In the genomic region with DNA sequence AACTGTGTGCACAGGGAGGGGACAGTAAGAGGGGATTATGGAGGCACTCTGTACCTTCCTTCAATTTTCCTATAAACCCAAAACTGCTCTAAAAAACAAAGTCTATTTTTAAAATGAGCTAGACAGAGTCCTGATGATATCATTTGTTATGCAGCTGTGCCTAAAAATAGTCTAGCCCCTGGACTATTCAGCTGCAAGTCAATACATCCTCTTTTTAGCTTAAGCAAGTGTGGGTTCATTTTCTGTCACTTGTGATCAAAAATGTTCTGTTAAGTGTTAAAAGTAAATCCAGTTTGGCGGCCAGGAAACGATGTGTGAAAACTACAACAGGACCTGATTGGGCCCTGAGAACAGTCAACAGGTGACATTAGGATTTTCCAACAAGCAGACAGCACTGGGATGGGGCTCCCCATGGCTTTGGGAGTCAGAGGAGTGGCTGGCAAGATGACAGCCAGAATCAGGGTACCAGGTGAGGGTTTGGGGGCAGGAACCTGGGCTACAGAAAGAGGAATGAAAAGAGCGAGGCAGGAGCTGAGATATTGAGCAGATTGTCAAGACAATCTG, we compare ENCODE assay signal across 10 cellular contexts. TPM values are rescaled to one million over a fixed set of nuclear protein-coding genes. Genes with fewer than 3 reads are reported as not detected.
A peak's percentile ranks its signal among the peaks of the same experiment; 100 is the strongest.
DNase-seq lines count a peak whose midpoint lies in the region; ATAC-seq and TF ChIP-seq lines count a peak whose summit lies in the region.
"Had no signal": no experiment of that assay in that cellular context is flagged by ENCODE, and none has a peak within 500 bp of the region (broad histone marks: within the 10 kb centered on the region; RNA-seq: fewer than 3 reads in every experiment).

No MANE protein-coding gene starts in this region.

- peak overlapping the region; percentile 27 for H3K27ac Mint-ChIP-seq in activated naive CD8-positive, alpha-beta T cell treated with anti-CD3 and anti-CD28 coated beads for 36 hours
- H3K27ac Mint-ChIP-seq in effector memory CD8-positive, alpha-beta T cell = peak overlapping the region in 1 of 2 donors; percentile 8
- no peak overlapping the region for H3K27ac Mint-ChIP-seq in activated CD4-positive, alpha-beta memory T cell treated with anti-CD3 and anti-CD28 coated beads, Interleukin-2, amount 10 ng/mL, durations not matched to agents 7 days and 5 days

- no peak overlapping the region for H3K4ac ChIP-seq in trophoblast cell (ENCODE audit: low read depth, low read length)

- H4K91ac ChIP-seq in trophoblast cell (ENCODE audit: low read depth, low read length) = no peak overlapping the region

- H3K9ac ChIP-seq in trophoblast cell (ENCODE audit: low read length) = no peak overlapping the region

- no peak overlapping the region for H3K4me2 ChIP-seq in trophoblast cell (ENCODE audit: low read length)

- H3K79me1 ChIP-seq in trophoblast cell (ENCODE audit: low read length) = peaks cover 2% of the 10 kb centered on the region

- H3K27me3 ChIP-seq in trophoblast cell (ENCODE audit: insufficient read depth, low read length) = no peaks in the 10 kb centered on the region

- peaks cover 18% of the 10 kb centered on the region for H3K9me3 Mint-ChIP-seq in activated naive CD8-positive, alpha-beta T cell treated with anti-CD3 and anti-CD28 coated beads for 36 hours
- no peaks in the 10 kb centered on the region for H3K9me3 Mint-ChIP-seq in effector memory CD8-positive, alpha-beta T cell
- H3K9me3 Mint-ChIP-seq in activated CD4-positive, alpha-beta memory T cell treated with anti-CD3 and anti-CD28 coated beads, Interleukin-2, amount 10 ng/mL, durations not matched to agents 7 days and 5 days = no peaks in the 10 kb centered on the region

- POLR2A ChIA-PET in activated CD4-positive, alpha-beta memory T cell treated with anti-CD3 and anti-CD28 coated beads, Interleukin-2, amount 10 ng/mL, durations not matched to agents 7 days and 5 days (lab: Charles Lee) = no interaction called here

- H3K27me3 Mint-ChIP-seq in activated naive CD8-positive, alpha-beta T cell treated with anti-CD3 and anti-CD28 coated beads for 36 hours = no peaks in the 10 kb centered on the region
- no peaks in the 10 kb centered on the region for H3K27me3 Mint-ChIP-seq in effector memory CD8-positive, alpha-beta T cell
- H3K27me3 Mint-ChIP-seq in activated CD4-positive, alpha-beta memory T cell treated with anti-CD3 and anti-CD28 coated beads, Interleukin-2, amount 10 ng/mL, durations not matched to agents 7 days and 5 days = no peaks in the 10 kb centered on the region

- H3K9me3 ChIP-seq in trophoblast cell (ENCODE audit: insufficient read depth, low read depth, low read length) = no peaks in the 10 kb centered on the region

- H3K4me3 Mint-ChIP-seq in activated naive CD8-positive, alpha-beta T cell treated with anti-CD3 and anti-CD28 coated beads for 36 hours = peak overlapping the region; percentile 0
- no peak overlapping the region for H3K4me3 Mint-ChIP-seq in effector memory CD8-positive, alpha-beta T cell
- no peak overlapping the region for H3K4me3 Mint-ChIP-seq in activated CD4-positive, alpha-beta memory T cell treated with anti-CD3 and anti-CD28 coated beads, Interleukin-2, amount 10 ng/mL, durations not matched to agents 7 days and 5 days

- peak; percentile 57 for ATAC-seq in HG03108 (IDR thresholded peaks at IDR 0.05; ENCODE audit: unreplicated experiment)
- ATAC-seq in effector memory CD8-positive, alpha-beta T cell (replicated peaks) = no peak

- no peak overlapping the region for H3K14ac ChIP-seq in trophoblast cell (ENCODE audit: low read length)

- no peak overlapping the region for H4K8ac ChIP-seq in trophoblast cell (ENCODE audit: low read depth, low read length)

- no peak overlapping the region for H3K27ac ChIP-seq in trophoblast cell (ENCODE audit: low read depth, low read length)

- DNase-seq in GM13977 (ENCODE audit: low spot score) = peak; percentile 58
- DNase-seq in activated naive CD8-positive, alpha-beta T cell treated with anti-CD3 and anti-CD28 coated beads for 36 hours = no peak
- no peak for DNase-seq in trophoblast cell
- no peak for DNase-seq in effector memory CD8-positive, alpha-beta T cell
- no peak for DNase-seq in effector CD8-positive, alpha-beta T cell (lab: John Stamatoyannopoulos, UW)
- no peak for DNase-seq in activated CD4-positive, alpha-beta memory T cell treated with anti-CD3 and anti-CD28 coated beads, Interleukin-2, amount 10 ng/mL, durations not matched to agents 7 days and 5 days
- DNase-seq in DMS153 (lab: John Stamatoyannopoulos, UW) = no peak
- DNase-seq: NCI-H146, occipital lobe had no signal

- CTCF ChIA-PET in activated CD4-positive, alpha-beta memory T cell treated with anti-CD3 and anti-CD28 coated beads, Interleukin-2, amount 10 ng/mL, durations not matched to agents 7 days and 5 days (lab: Charles Lee) = no interaction called here

- H2AK5ac ChIP-seq in trophoblast cell (ENCODE audit: low read length) = no peak overlapping the region

- H3K4me1 ChIP-seq in trophoblast cell (ENCODE audit: control insufficient read depth in 1 of 2, insufficient read depth in 2 of 2, low read length in 2 of 2) = peaks cover 14 to 19% of the 10 kb centered on the region in 2 experiments

- no peaks in the 10 kb centered on the region for H3K36me3 ChIP-seq in trophoblast cell (ENCODE audit: control insufficient read depth in 1 of 2, insufficient read depth in 2 of 2, low read length in 2 of 2)

- H3K23ac ChIP-seq in trophoblast cell (ENCODE audit: low read length) = no peak overlapping the region

- no peak overlapping the region for H2AFZ ChIP-seq in trophoblast cell (ENCODE audit: insufficient read depth, low read length, poor library complexity)

- no peak overlapping the region for H3K18ac ChIP-seq in trophoblast cell (ENCODE audit: low read length)

- WGBS in trophoblast cell (ENCODE audit: extremely low coverage, insufficient coverage, insufficient read length) = no CpG with 5 or more reads among the region's 3 CpGs

- no peaks in the 10 kb centered on the region for H3K79me2 ChIP-seq in trophoblast cell (ENCODE audit: control insufficient read depth, insufficient read depth, low read length, poor library complexity)

- H3K4me1 Mint-ChIP-seq in activated naive CD8-positive, alpha-beta T cell treated with anti-CD3 and anti-CD28 coated beads for 36 hours = peaks cover 42% of the 10 kb centered on the region
- H3K4me1 Mint-ChIP-seq in effector memory CD8-positive, alpha-beta T cell (ENCODE audit: low read depth in 2 of 2) = peaks cover 0 to 2% of the 10 kb centered on the region in 2 donors
- H3K4me1 Mint-ChIP-seq in activated CD4-positive, alpha-beta memory T cell treated with anti-CD3 and anti-CD28 coated beads, Interleukin-2, amount 10 ng/mL, durations not matched to agents 7 days and 5 days = peaks cover 5% of the 10 kb centered on the region

- peak overlapping the region; percentile 30 for H2BK12ac ChIP-seq in trophoblast cell (ENCODE audit: low read length)

- peaks cover 26% of the 10 kb centered on the region for H3K36me3 Mint-ChIP-seq in activated naive CD8-positive, alpha-beta T cell treated with anti-CD3 and anti-CD28 coated beads for 36 hours
- no peaks in the 10 kb centered on the region for H3K36me3 Mint-ChIP-seq in effector memory CD8-positive, alpha-beta T cell (ENCODE audit: insufficient read depth)
- H3K36me3 Mint-ChIP-seq in activated CD4-positive, alpha-beta memory T cell treated with anti-CD3 and anti-CD28 coated beads, Interleukin-2, amount 10 ng/mL, durations not matched to agents 7 days and 5 days (ENCODE audit: low read depth) = no peaks in the 10 kb centered on the region

- in situ Hi-C loops in GM13977 (cut with MboI; ENCODE audit: low pct_unique_long_range_greater_than_20kb, low sequenced_read_pairs, unreplicated experiment) = no loop called here

- H4K12ac ChIP-seq in trophoblast cell (ENCODE audit: low read depth, low read length) = no peak overlapping the region

- H3K4me3 ChIP-seq in trophoblast cell (ENCODE audit: low read depth, low read length) = no peak overlapping the region

- TF ChIP-seq CTCF in GM13977 (IDR thresholded peaks at IDR 0.05; ENCODE audit: extremely low read depth, insufficient read depth, missing control alignments) = no peak

- H2BK5ac ChIP-seq in trophoblast cell (ENCODE audit: low read depth, low read length, poor library complexity) = no peak overlapping the region

- H2BK120ac ChIP-seq in trophoblast cell (ENCODE audit: insufficient read depth, low read length, poor library complexity) = no peak overlapping the region

RNA-seq across cellular contexts. Expression of a gene that starts 33.9 kb away (rescaled TPM):
- total RNA-seq in activated naive CD8-positive, alpha-beta T cell treated with anti-CD3 and anti-CD28 coated beads for 36 hours = 100 to 1,000 TPM; 195 to 203 TPM
- polyA plus RNA-seq in trophoblast cell (2013) = 70.9 and 75.6 TPM in 2 replicates
- total RNA-seq in activated CD4-positive, alpha-beta memory T cell treated with anti-CD3 and anti-CD28 coated beads, Interleukin-2, amount 10 ng/mL, durations not matched to agents 7 days and 5 days = 100 to 1,000 TPM; 229 to 235 TPM
